ENCODE assay signal across 10 cellular contexts in the genomic region with DNA sequence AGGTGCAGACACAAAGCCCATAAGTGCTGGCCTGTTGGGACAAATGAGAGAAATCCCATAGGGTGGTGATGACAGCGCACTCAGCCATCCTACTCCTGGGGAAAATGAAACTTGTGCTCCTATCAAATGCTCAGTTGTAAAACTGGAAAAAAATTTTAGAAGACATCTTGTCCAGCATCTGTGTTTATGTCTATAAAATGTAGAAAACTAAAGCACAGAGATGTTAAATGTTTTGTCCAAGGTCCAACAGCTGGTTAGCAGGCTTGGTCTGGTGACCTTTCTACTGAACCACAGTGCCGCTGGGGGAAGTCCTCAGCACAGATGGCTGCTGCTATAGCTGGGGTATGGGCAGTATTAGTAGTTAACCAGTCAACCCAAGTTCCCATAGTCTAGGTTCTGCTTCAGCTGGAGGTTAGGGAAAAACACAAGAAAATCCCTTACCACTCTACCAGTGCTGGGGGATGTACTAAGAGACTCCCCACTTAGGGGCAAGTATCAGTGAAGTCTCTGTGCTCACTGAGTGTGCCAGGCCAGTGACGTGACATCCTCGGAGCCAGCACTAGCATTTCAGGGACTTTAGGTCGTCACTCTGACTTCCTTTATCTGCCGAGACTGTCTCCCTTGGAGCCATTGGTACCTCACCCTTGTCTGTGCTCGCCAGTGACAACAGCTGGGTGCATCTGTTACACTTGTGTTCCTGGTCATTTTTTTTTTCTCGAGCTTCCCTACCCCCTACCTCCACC. TPM values are rescaled to one million over a fixed set of nuclear protein-coding genes. Genes with fewer than 3 reads are reported as not detected.
DNase-seq lines count a peak whose midpoint lies in the region; ATAC-seq and TF ChIP-seq lines count a peak whose summit lies in the region.
"Had no signal": no experiment of that assay in that cellular context is flagged by ENCODE, and none has a peak within 500 bp of the region (broad histone marks: within the 10 kb centered on the region; RNA-seq: fewer than 3 reads in every experiment).

No MANE protein-coding gene starts in this region.

- H3K4me1 ChIP-seq in A673 (ENCODE audit: insufficient read depth, low read length, poor library complexity, severe bottlenecking), result peaks cover 13% of the 10 kb centered on the region

- BruUV-seq in A673 (replicated peaks; lab: Mats Ljungman, UMichigan), result no TSS peak

- peak; percentile 60 for ATAC-seq in GM19397 (IDR thresholded peaks at IDR 0.05; ENCODE audit: unreplicated experiment)
- peak; percentile 58 for ATAC-seq in HG03175 (IDR thresholded peaks at IDR 0.05; ENCODE audit: unreplicated experiment)
- ATAC-seq: left lung had no signal

- POLR2A ChIA-PET in GM10248 (lab: Yijun Ruan, JAX) (interaction anchor here (0.6 to 1.6 kb wide), 4 partner anchors 17 to 1959 kb away, joined by 3 to 6 read pairs (median 4); no protein-coding TSS in a partner anchor), A673 (lab: Charles Lee; ENCODE audit: low non-redundant PET) (no interaction called here)

- no peak overlapping the region for H3K4me3 ChIP-seq in fibroblast of villous mesenchyme (ENCODE audit: low read depth, low read length)
- H3K4me3 ChIP-seq in A673 (ENCODE audit: low read depth, low read length, poor library complexity, severe bottlenecking), result no peak overlapping the region
- H3K4me3 ChIP-seq: left lung had no signal

- H3K27ac ChIP-seq in A673 (ENCODE audit: low read depth, low read length, poor library complexity, severe bottlenecking), result no peak overlapping the region
- H3K27ac ChIP-seq: left lung had no signal

- intact Hi-C loops in A673 (cut with micrococcal nuclease; ENCODE audit: unreplicated experiment), result no loop called here

- DNase-seq in GM10248 (ENCODE audit: extremely low spot score) (peak; percentile 69), fibroblast of villous mesenchyme (ENCODE audit: low read depth) (peak; percentile 15), SIG-M5 treated with dmso at 0.1 percent for 504 hours (lab: John Stamatoyannopoulos, UW; ENCODE audit: unreplicated experiment) (no peak), NCI-H2081 (lab: John Stamatoyannopoulos, UW) (no peak), A673 (ENCODE audit: low spot score) (no peak)
- DNase-seq in activated effector memory CD4-positive, alpha-beta T cell treated with anti-CD3 and anti-CD28 coated beads, Interleukin-2, amount 50 U/mL, for 16 hours, result no peak
- DNase-seq: left lung, NCI-H510A had no signal

- no peaks in the 10 kb centered on the region for H3K9me3 ChIP-seq in A673 (ENCODE audit: low read depth, low read length, poor library complexity, severe bottlenecking)
- H3K9me3 ChIP-seq: left lung had no signal

- CTCF ChIA-PET in GM10248 (lab: Yijun Ruan, JAX) (interaction anchor here (0.6 to 16.0 kb wide), 12 partner anchors 9 to 864 kb away, joined by 3 to 220 read pairs (median 3); no protein-coding TSS in a partner anchor), A673 (lab: Charles Lee) (interaction anchor here (0.6 kb wide), 1 partner anchor 502 kb away, joined by 3 read pairs; no protein-coding TSS in a partner anchor)

- H3K36me3 ChIP-seq in A673 (ENCODE audit: insufficient read depth, low read length, poor library complexity, severe bottlenecking), result no peaks in the 10 kb centered on the region
- H3K36me3 ChIP-seq: left lung had no signal

- peaks cover 16% of the 10 kb centered on the region for H3K27me3 ChIP-seq in A673 (replicated peaks; ENCODE audit: insufficient read depth, low read depth, low read length, poor library complexity)

- TF ChIP-seq CTCF in GM10248 (IDR thresholded peaks at IDR 0.05; ENCODE audit: control extremely low read depth, extremely low read depth, low read depth, missing control alignments) (no peak), fibroblast of villous mesenchyme (IDR thresholded peaks at IDR 0.05; ENCODE audit: insufficient read depth, low read depth, low read length) (no peak), A673 (conservative IDR thresholded peaks at IDR 0.05; ENCODE audit: low read depth, low read length) (no peak)

RNA-seq across cellular contexts. Expression of a gene that starts 1.9 kb away (rescaled TPM):
- 0.32 and 0.43 TPM in 2 replicates for total RNA-seq in fibroblast of villous mesenchyme
- total RNA-seq in A673 (2021), result 1.6 and 3.5 TPM in 2 replicates

RNA-seq across cellular contexts. Expression of a gene that starts 42.0 kb away (rescaled TPM):
- total RNA-seq in fibroblast of villous mesenchyme (1.3 and 2.3 TPM in 2 replicates), A673 (2021) (40.3 and 40.8 TPM in 2 replicates)

Comparison
In these comparisons a context has a peak if more than half of its experiments do, and no peak if none do; other contexts are left out.
1. DNase-seq: peak in GM10248 (single experiment) and fibroblast of villous mesenchyme (single experiment); none in SIG-M5 treated with dmso at 0.1 percent for 504 hours (single experiment), activated effector memory CD4-positive, alpha-beta T cell treated with anti-CD3 and anti-CD28 coated beads, Interleukin-2, amount 50 U/mL, for 16 hours (single experiment), NCI-H2081 (0 of 2) and A673 (single experiment).
2. RNA of a gene that starts 42.0 kb away (total RNA-seq): 40.3 to 40.8 TPM in A673; 1.3 to 2.3 TPM in fibroblast of villous mesenchyme; every median in the first group is over 10 times any median in the second.